ENCODE assay signal across 1 cellular context in the genomic region with DNA sequence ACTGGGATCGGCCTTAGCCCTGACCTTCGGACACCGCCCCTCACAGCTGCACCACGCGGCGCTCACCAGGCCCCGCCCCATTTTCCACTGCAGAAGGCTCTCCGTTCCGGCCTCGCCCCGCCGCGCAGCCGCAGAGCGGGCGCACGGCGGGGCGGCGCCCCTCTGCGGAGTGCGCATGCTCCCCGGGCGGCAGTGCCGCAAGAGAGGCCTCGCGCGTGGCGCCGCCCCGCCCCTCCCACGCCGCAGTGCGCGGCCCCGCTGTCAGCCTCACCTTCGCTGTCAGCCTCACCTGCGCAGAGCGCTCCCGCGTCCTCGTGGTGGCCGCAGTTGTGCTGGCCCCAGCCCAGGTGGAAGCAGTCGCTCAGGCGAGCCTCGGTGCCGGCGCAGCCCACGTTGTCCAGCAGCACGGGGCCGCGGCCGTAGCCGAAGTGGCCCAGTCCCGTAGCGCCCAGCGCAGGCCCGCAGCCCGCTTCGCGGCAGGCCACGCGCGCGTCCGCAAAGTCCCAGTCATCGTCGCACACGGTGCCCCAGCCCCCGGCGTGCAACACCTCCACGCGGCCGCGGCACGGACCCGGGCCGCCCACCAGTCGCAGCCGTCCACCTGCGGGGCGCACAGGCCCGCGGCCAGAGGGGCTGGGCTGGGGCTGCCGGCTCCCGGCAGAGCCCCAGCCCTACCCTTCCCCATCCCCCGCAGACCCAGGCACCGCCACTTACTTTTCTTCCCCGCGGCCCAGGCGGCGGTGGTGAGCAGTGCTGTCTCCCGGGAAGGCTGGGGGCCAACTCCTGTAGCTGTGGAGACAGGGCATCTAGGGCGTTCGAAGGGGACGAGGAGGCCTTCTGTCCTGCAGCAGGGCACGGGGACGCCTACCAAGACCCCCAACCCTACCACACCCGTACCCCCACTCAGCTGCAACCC.
TF ChIP-seq lines count a peak whose summit lies in the region.

No MANE protein-coding gene starts in this region.

TF ChIP-seq in K562, 482 proteins besides CTCF, POLR2A, EP300 and RAD21 (continued from another document and continues in another):
- TF ChIP-seq, protein P1, sequence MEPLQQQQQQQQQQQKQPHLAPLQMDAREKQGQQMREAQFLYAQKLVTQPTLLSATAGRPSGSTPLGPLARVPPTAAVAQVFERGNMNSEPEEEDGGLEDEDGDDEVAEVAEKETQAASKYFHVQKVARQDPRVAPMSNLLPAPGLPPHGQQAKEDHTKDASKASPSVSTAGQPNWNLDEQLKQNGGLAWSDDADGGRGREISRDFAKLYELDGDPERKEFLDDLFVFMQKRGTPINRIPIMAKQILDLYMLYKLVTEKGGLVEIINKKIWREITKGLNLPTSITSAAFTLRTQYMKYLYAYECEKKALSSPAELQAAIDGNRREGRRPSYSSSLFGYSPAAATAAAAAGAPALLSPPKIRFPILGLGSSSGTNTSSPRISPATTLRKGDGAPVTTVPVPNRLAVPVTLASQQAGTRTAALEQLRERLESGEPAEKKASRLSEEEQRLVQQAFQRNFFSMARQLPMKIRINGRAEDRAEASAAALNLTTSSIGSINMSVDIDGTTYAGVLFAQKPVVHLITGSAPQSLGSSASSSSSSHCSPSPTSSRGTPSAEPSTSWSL (CRISPR knock-in tag; IDR thresholded peaks at IDR 0.05; ENCODE audit: borderline replicate concordance) = peak; percentile 43; the same call in 1 of the 2 replicates
- no peak for TF ChIP-seq PYGO2 (tag; IDR thresholded peaks at IDR 0.05)
- TF ChIP-seq, protein P2, sequence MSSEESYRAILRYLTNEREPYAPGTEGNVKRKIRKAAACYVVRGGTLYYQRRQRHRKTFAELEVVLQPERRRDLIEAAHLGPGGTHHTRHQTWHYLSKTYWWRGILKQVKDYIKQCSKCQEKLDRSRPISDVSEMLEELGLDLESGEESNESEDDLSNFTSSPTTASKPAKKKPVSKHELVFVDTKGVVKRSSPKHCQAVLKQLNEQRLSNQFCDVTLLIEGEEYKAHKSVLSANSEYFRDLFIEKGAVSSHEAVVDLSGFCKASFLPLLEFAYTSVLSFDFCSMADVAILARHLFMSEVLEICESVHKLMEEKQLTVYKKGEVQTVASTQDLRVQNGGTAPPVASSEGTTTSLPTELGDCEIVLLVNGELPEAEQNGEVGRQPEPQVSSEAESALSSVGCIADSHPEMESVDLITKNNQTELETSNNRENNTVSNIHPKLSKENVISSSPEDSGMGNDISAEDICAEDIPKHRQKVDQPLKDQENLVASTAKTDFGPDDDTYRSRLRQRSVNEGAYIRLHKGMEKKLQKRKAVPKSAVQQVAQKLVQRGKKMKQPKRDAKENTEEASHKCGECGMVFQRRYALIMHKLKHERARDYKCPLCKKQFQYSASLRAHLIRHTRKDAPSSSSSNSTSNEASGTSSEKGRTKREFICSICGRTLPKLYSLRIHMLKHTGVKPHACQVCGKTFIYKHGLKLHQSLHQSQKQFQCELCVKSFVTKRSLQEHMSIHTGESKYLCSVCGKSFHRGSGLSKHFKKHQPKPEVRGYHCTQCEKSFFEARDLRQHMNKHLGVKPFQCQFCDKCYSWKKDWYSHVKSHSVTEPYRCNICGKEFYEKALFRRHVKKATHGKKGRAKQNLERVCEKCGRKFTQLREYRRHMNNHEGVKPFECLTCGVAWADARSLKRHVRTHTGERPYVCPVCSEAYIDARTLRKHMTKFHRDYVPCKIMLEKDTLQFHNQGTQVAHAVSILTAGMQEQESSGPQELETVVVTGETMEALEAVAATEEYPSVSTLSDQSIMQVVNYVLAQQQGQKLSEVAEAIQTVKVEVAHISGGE (CRISPR knock-in tag; IDR thresholded peaks at IDR 0.05) = peak in 2 of 3 experiments; percentile 35 to 93; a peak in 3 of 6 replicates
- peak; percentile 89 for TF ChIP-seq HMGN3 (IDR thresholded peaks at IDR 0.05; ENCODE audit: borderline replicate concordance, extremely low read depth, insufficient read length, low read depth, low read length)
- 0 out of 2 replicates have a peak, but pooled peaks have one; percentile 12 for TF ChIP-seq DMBX1 (CRISPR knock-in tag; IDR thresholded peaks at IDR 0.05; ENCODE audit: borderline replicate concordance)
- TF ChIP-seq, protein P3, sequence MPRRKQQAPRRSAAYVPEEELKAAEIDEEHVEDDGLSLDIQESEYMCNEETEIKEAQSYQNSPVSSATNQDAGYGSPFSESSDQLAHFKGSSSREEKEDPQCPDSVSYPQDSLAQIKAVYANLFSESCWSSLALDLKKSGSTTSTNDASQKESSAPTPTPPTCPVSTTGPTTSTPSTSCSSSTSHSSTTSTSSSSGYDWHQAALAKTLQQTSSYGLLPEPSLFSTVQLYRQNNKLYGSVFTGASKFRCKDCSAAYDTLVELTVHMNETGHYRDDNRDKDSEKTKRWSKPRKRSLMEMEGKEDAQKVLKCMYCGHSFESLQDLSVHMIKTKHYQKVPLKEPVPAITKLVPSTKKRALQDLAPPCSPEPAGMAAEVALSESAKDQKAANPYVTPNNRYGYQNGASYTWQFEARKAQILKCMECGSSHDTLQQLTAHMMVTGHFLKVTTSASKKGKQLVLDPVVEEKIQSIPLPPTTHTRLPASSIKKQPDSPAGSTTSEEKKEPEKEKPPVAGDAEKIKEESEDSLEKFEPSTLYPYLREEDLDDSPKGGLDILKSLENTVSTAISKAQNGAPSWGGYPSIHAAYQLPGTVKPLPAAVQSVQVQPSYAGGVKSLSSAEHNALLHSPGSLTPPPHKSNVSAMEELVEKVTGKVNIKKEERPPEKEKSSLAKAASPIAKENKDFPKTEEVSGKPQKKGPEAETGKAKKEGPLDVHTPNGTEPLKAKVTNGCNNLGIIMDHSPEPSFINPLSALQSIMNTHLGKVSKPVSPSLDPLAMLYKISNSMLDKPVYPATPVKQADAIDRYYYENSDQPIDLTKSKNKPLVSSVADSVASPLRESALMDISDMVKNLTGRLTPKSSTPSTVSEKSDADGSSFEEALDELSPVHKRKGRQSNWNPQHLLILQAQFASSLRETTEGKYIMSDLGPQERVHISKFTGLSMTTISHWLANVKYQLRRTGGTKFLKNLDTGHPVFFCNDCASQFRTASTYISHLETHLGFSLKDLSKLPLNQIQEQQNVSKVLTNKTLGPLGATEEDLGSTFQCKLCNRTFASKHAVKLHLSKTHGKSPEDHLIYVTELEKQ (CRISPR knock-in tag; IDR thresholded peaks at IDR 0.05) = no peak
- TF ChIP-seq FOXK1 (CRISPR knock-in tag; IDR thresholded peaks at IDR 0.05; ENCODE audit: borderline replicate concordance) = no peak
- no peak for TF ChIP-seq CBX8 (IDR thresholded peaks at IDR 0.05; ENCODE audit: borderline replicate concordance, extremely low read depth, low read depth, low read length, poor library complexity, severe bottlenecking)
- TF ChIP-seq, protein P4, sequence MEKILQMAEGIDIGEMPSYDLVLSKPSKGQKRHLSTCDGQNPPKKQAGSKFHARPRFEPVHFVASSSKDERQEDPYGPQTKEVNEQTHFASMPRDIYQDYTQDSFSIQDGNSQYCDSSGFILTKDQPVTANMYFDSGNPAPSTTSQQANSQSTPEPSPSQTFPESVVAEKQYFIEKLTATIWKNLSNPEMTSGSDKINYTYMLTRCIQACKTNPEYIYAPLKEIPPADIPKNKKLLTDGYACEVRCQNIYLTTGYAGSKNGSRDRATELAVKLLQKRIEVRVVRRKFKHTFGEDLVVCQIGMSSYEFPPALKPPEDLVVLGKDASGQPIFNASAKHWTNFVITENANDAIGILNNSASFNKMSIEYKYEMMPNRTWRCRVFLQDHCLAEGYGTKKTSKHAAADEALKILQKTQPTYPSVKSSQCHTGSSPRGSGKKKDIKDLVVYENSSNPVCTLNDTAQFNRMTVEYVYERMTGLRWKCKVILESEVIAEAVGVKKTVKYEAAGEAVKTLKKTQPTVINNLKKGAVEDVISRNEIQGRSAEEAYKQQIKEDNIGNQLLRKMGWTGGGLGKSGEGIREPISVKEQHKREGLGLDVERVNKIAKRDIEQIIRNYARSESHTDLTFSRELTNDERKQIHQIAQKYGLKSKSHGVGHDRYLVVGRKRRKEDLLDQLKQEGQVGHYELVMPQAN (IDR thresholded peaks at IDR 0.05; ENCODE audit: borderline replicate concordance) = no peak; the same call in 1 of the 2 replicates
- no peak for TF ChIP-seq SETDB1 (IDR thresholded peaks at IDR 0.05; ENCODE audit: low read length)
- no peak for TF ChIP-seq ELF4 (CRISPR knock-in tag; IDR thresholded peaks at IDR 0.05)
- no peak; the same call in 1 of the 2 replicates for TF ChIP-seq TRIM28 (IDR thresholded peaks at IDR 0.05)
- TF ChIP-seq CEBPG (CRISPR knock-in tag; IDR thresholded peaks at IDR 0.05) = peak; percentile 46; the same call in 1 of the 2 replicates
- TF ChIP-seq CEBPG (tag; conservative IDR thresholded peaks at IDR 0.05 in 1 of 2, IDR thresholded peaks at IDR 0.05 in 1 of 2) = no peak
- TF ChIP-seq CTBP1 (IDR thresholded peaks at IDR 0.05; ENCODE audit: borderline replicate concordance) = peak; percentile 94
- TF ChIP-seq SMAD1 (IDR thresholded peaks at IDR 0.05; ENCODE audit: low read depth, low read length, partially characterized antibody) = peak; percentile 79
- no peak for TF ChIP-seq CEBPB (tag; IDR thresholded peaks at IDR 0.05)
- TF ChIP-seq, protein P5, sequence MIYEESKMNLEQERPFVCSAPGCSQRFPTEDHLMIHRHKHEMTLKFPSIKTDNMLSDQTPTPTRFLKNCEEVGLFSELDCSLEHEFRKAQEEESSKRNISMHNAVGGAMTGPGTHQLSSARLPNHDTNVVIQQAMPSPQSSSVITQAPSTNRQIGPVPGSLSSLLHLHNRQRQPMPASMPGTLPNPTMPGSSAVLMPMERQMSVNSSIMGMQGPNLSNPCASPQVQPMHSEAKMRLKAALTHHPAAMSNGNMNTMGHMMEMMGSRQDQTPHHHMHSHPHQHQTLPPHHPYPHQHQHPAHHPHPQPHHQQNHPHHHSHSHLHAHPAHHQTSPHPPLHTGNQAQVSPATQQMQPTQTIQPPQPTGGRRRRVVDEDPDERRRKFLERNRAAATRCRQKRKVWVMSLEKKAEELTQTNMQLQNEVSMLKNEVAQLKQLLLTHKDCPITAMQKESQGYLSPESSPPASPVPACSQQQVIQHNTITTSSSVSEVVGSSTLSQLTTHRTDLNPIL (CRISPR knock-in tag; IDR thresholded peaks at IDR 0.05) = no peak
- TF ChIP-seq SMARCE1 (IDR thresholded peaks at IDR 0.05) = no peak
- TF ChIP-seq, protein P6, sequence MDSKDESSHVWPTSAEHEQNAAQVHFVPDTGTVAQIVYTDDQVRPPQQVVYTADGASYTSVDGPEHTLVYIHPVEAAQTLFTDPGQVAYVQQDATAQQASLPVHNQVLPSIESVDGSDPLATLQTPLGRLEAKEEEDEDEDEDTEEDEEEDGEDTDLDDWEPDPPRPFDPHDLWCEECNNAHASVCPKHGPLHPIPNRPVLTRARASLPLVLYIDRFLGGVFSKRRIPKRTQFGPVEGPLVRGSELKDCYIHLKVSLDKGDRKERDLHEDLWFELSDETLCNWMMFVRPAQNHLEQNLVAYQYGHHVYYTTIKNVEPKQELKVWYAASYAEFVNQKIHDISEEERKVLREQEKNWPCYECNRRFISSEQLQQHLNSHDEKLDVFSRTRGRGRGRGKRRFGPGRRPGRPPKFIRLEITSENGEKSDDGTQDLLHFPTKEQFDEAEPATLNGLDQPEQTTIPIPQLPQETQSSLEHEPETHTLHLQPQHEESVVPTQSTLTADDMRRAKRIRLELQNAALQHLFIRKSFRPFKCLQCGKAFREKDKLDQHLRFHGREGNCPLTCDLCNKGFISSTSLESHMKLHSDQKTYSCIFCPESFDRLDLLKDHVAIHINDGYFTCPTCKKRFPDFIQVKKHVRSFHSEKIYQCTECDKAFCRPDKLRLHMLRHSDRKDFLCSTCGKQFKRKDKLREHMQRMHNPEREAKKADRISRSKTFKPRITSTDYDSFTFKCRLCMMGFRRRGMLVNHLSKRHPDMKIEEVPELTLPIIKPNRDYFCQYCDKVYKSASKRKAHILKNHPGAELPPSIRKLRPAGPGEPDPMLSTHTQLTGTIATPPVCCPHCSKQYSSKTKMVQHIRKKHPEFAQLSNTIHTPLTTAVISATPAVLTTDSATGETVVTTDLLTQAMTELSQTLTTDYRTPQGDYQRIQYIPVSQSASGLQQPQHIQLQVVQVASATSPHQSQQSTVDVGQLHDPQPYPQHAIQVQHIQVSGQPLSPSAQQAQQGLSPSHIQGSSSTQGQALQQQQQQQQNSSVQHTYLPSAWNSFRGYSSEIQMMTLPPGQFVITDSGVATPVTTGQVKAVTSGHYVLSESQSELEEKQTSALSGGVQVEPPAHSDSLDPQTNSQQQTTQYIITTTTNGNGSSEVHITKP (IDR thresholded peaks at IDR 0.05; ENCODE audit: partially characterized antibody) = peak; percentile 10
- no peak for TF ChIP-seq PHTF2 (CRISPR knock-in tag; IDR thresholded peaks at IDR 0.05)
- TF ChIP-seq ZNF445 (CRISPR knock-in tag; IDR thresholded peaks at IDR 0.05; ENCODE audit: low read depth) = no peak
- TF ChIP-seq RBM25 (IDR thresholded peaks at IDR 0.05; ENCODE audit: low read depth, low read length, severe bottlenecking) = peak; percentile 35
- TF ChIP-seq BMI1 (IDR thresholded peaks at IDR 0.05; ENCODE audit: low read length) = no peak
- TF ChIP-seq POLR3G (IDR thresholded peaks at IDR 0.05; ENCODE audit: extremely low read depth, insufficient read length, insufficient replicate concordance) = no peak
- TF ChIP-seq ILK (tag; IDR thresholded peaks at IDR 0.05; ENCODE audit: borderline replicate concordance, low read depth) = no peak
- TF ChIP-seq TCF7 (IDR thresholded peaks at IDR 0.05; ENCODE audit: borderline replicate concordance) = no peak
- TF ChIP-seq, protein P7, sequence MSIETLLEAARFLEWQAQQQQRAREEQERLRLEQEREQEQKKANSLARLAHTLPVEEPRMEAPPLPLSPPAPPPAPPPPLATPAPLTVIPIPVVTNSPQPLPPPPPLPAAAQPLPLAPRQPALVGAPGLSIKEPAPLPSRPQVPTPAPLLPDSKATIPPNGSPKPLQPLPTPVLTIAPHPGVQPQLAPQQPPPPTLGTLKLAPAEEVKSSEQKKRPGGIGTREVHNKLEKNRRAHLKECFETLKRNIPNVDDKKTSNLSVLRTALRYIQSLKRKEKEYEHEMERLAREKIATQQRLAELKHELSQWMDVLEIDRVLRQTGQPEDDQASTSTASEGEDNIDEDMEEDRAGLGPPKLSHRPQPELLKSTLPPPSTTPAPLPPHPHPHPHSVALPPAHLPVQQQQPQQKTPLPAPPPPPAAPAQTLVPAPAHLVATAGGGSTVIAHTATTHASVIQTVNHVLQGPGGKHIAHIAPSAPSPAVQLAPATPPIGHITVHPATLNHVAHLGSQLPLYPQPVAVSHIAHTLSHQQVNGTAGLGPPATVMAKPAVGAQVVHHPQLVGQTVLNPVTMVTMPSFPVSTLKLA (conservative IDR thresholded peaks at IDR 0.05) = peak; percentile 81 to 94
- TF ChIP-seq TAF15 (IDR thresholded peaks at IDR 0.05; ENCODE audit: low read depth, low read length) = no peak
- TF ChIP-seq, protein P8, sequence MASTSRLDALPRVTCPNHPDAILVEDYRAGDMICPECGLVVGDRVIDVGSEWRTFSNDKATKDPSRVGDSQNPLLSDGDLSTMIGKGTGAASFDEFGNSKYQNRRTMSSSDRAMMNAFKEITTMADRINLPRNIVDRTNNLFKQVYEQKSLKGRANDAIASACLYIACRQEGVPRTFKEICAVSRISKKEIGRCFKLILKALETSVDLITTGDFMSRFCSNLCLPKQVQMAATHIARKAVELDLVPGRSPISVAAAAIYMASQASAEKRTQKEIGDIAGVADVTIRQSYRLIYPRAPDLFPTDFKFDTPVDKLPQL (IDR thresholded peaks at IDR 0.05; ENCODE audit: extremely low read depth, insufficient read length) = no peak
- TF ChIP-seq C11orf30 (IDR thresholded peaks at IDR 0.05; ENCODE audit: low read depth) = no peak
